12 cellular contexts compared by ENCODE assay signal in the genomic region with DNA sequence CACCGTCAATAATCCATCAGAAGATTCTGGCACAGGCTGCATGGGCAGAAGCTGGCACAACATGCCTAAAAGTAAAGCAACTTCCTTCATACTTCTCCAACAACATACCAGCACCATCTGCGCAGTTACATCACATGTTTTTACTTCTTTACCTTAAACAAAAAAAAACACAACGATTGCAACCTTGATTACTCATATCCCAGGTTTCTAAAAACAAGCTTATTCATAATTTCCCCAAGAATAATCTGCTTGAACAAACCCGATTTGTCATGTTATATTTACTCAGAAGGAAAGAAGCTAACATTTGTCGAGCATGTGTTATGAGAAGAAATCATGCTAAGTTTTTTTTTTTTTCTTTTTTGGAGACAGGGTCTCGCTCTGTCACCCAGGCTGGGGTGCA. TPM values are rescaled to one million over a fixed set of nuclear protein-coding genes. Genes with fewer than 3 reads are reported as not detected.
DNase-seq lines count a peak whose midpoint lies in the region; ATAC-seq lines count a peak whose summit lies in the region.
"Had no signal": no experiment of that assay in that cellular context is flagged by ENCODE, and none has a peak within 500 bp of the region (broad histone marks: within the 10 kb centered on the region; RNA-seq: fewer than 3 reads in every experiment).

No MANE protein-coding gene starts in this region.

- H3K4me1 ChIP-seq in GM23248 (ENCODE audit: insufficient read depth) (peaks cover 37% of the 10 kb centered on the region), skeletal muscle satellite cell (ENCODE audit: control insufficient read depth, insufficient read depth, low read length) (peaks cover 39% of the 10 kb centered on the region)

- ATAC-seq in GM21529 (IDR thresholded peaks at IDR 0.05; ENCODE audit: unreplicated experiment), result no peak
- ATAC-seq: GM23338 had no signal

- H3K4me2 ChIP-seq in GM23248 (ENCODE audit: unreplicated experiment) (peak overlapping the region; percentile 51), skeletal muscle satellite cell (ENCODE audit: low read length) (no peak overlapping the region)
- H3K4me2 ChIP-seq: GM23338 had no signal

- no peaks in the 10 kb centered on the region for H3K36me3 ChIP-seq in GM23248 (ENCODE audit: low read depth)
- no peaks in the 10 kb centered on the region for H3K36me3 ChIP-seq in skeletal muscle satellite cell (ENCODE audit: insufficient read depth, low read length)

- in situ Hi-C loops in GM23248 (cut with MboI), result no loop called here

- H3K9ac ChIP-seq in GM23248 (peak overlapping the region; percentile 61), skeletal muscle satellite cell (ENCODE audit: low read depth, low read length) (peak overlapping the region; percentile 71)

- no peaks in the 10 kb centered on the region for H4K20me1 ChIP-seq in GM23248 (ENCODE audit: insufficient read depth)

- 22 to 38% methylated on average over 6 of the region's 6 CpGs for WGBS in GM23248 (ENCODE audit: low coverage in 1 of 2, low lambda C conversion rate in 2 of 2, missing lambda C conversion rate in 2 of 2), 2 experiments

- H3K79me2 ChIP-seq in GM23248 (ENCODE audit: insufficient read depth), result no peaks in the 10 kb centered on the region

- no peaks in the 10 kb centered on the region for H3K9me3 ChIP-seq in GM23248 (ENCODE audit: low read depth)
- no peaks in the 10 kb centered on the region for H3K9me3 ChIP-seq in skeletal muscle satellite cell (replicated peaks; ENCODE audit: low read length)
- H3K9me3 ChIP-seq: SJSA1 had no signal

- H2AFZ ChIP-seq in GM23248, result no peak overlapping the region
- H2AFZ ChIP-seq: GM23338 had no signal

- H3K27ac ChIP-seq in GM23248, result peak overlapping the region; percentile 94
- peak overlapping the region; percentile 81 for H3K27ac ChIP-seq in epithelial cell of prostate
- H3K27ac ChIP-seq: SJSA1 had no signal

- H3F3A ChIP-seq in GM23248 (ENCODE audit: insufficient read depth), result peaks cover 23% of the 10 kb centered on the region

- no peaks in the 10 kb centered on the region for H3K9me2 ChIP-seq in GM23248 (ENCODE audit: insufficient read depth)

- no peaks in the 10 kb centered on the region for H3K27me3 ChIP-seq in GM23248 (replicated peaks; ENCODE audit: insufficient read depth)
- H3K27me3 ChIP-seq in skeletal muscle satellite cell (ENCODE audit: control insufficient read depth, insufficient read depth, low read length), result no peaks in the 10 kb centered on the region
- H3K27me3 ChIP-seq: SJSA1 had no signal

- DNase-seq in GM23248 (peak; percentile 61), LHCN-M2 (ENCODE audit: low read depth) (peak; percentile 21), epithelial cell of prostate (ENCODE audit: low read depth, low spot score) (peak; percentile 72), SHP77 (lab: John Stamatoyannopoulos, UW) (no peak), GOT3 (lab: John Stamatoyannopoulos, UW) (no peak), NCI-H82 (lab: John Stamatoyannopoulos, UW) (no peak)
- DNase-seq: activated naive CD8-positive, alpha-beta T cell treated with anti-CD3 and anti-CD28 coated beads, Interleukin-2, amount 10 ng/mL, durations not matched to agents 7 days and 5 days; NCI-H2029 treated with DMSO at 0.1 percent for 48 hours had no signal

- no peak overlapping the region for H3K4me3 ChIP-seq in GM23248
- no peak overlapping the region for H3K4me3 ChIP-seq in skeletal muscle satellite cell (ENCODE audit: low read length)
- H3K4me3 ChIP-seq: GM23338, SJSA1 had no signal

RNA-seq across cellular contexts. Expression of gene THADA, which starts 54.7 kb away (rescaled TPM):
- total RNA-seq in GM23248 (2014; rRNA removed; shearing (Covaris generic)), result 15.2 and 15.8 TPM in 2 replicates
- polyA plus RNA-seq in GM23248 (2016; fragmentation: Nextera tagmentation; extraction: Ambion mirVana), result 11.0 and 14.1 TPM in 2 replicates
- total RNA-seq in LHCN-M2 (2014; rRNA removed), result 16.4 and 20.2 TPM in 2 replicates
- 8.6 TPM for polyA plus RNA-seq in LHCN-M2 (2012)
- total RNA-seq in skeletal muscle satellite cell (2012; rRNA removed), result 26.0 and 29.9 TPM in 2 replicates

Comparison
In these comparisons a context has a peak if more than half of its experiments do, and no peak if none do; other contexts are left out.
1. DNase-seq: peak in GM23248 (single experiment), LHCN-M2 (single experiment) and epithelial cell of prostate (single experiment); none in SHP77 (0 of 2), GOT3 (single experiment) and NCI-H82 (single experiment).